8 cellular contexts compared by ENCODE assay signal in genomic region chr17:29778936-29779811, GRCh38.
DNase-seq lines count a peak whose midpoint lies in the region; ATAC-seq and TF ChIP-seq lines count a peak whose summit lies in the region.

No MANE protein-coding gene starts in this region.

- H3K36me3 Mint-ChIP-seq in CD4-positive, alpha-beta T cell (ENCODE audit: low read depth) = peaks cover 6% of the 10 kb centered on the region
- H3K36me3 Mint-ChIP-seq in H9 (ENCODE audit: insufficient read depth in 1 of 3, low read depth in 3 of 3) = peaks cover 0 to 1% (median 0%) of the 10 kb centered on the region in 3 experiments; a peak in 3 of 7 replicates

- POLR2A ChIA-PET in CD4-positive, alpha-beta T cell (lab: Charles Lee) = interaction anchor here (0.6 to 3.6 kb wide), 8 partner anchors 16 to 211 kb away, joined by 3 to 25 read pairs (median 4); partner anchors contain the start of gene TP53I13

- H3K23me2 ChIP-seq in H9 (ENCODE audit: insufficient read length, low read depth, low read length, poor library complexity, severe bottlenecking) = no peaks in the 10 kb centered on the region

- no peak overlapping the region for H4K8ac ChIP-seq in H9 (replicated peaks; ENCODE audit: insufficient read length, low read depth, low read length)

- no peak overlapping the region for H2BK20ac ChIP-seq in H9 (ENCODE audit: low read depth, low read length, poor library complexity, severe bottlenecking)

- ATAC-seq in CD4-positive, alpha-beta T cell (ENCODE audit: poor library complexity) = peak; percentile 99
- ATAC-seq in right lobe of liver (peak; percentile 91 to 98 (median 95)), GM18868 (IDR thresholded peaks at IDR 0.05; ENCODE audit: unreplicated experiment) (no peak)

- H3K79me1 ChIP-seq in H9 (ENCODE audit: insufficient read depth, low read depth, low read length, poor library complexity, severe bottlenecking) = no peaks in the 10 kb centered on the region

- H3K4me3 ChIP-seq in choroid plexus epithelial cell (ENCODE audit: low read depth, low read length) (no peak overlapping the region), right lobe of liver (no peak overlapping the region)

- H3K18ac ChIP-seq in H9 (ENCODE audit: insufficient read length, low read depth, low read length) = no peak overlapping the region

- no peak overlapping the region for H3K23ac ChIP-seq in H9 (ENCODE audit: insufficient read length, low read depth, low read length)

- CTCF ChIA-PET in CD4-positive, alpha-beta T cell (lab: Charles Lee) = interaction anchor here (0.7 to 3.3 kb wide), 30 partner anchors 9 to 199 kb away, joined by 3 to 31 read pairs (median 5); no protein-coding TSS in a partner anchor

- H3K4me1 Mint-ChIP-seq in CD4-positive, alpha-beta T cell (ENCODE audit: low read depth) = peaks cover 9% of the 10 kb centered on the region
- no peaks in the 10 kb centered on the region for H3K4me1 Mint-ChIP-seq in H9

- no peak overlapping the region for H4K91ac ChIP-seq in H9 (ENCODE audit: insufficient read length, low read depth, low read length)

- H3K4ac ChIP-seq in H9 (ENCODE audit: low read depth, low read length) = no peak overlapping the region

- H3K56ac ChIP-seq in H9 (ENCODE audit: insufficient read length, low read depth, low read length) = no peak overlapping the region

- no peak overlapping the region for H2AFZ ChIP-seq in H9 (ENCODE audit: low read length)

- H4K20me1 ChIP-seq in H9 (ENCODE audit: control insufficient read depth, insufficient read depth, insufficient read length) = no peaks in the 10 kb centered on the region

- H2BK120ac ChIP-seq in H9 (ENCODE audit: low read depth, low read length, poor library complexity, severe bottlenecking) = no peak overlapping the region

- H3K4me1 ChIP-seq in H9 (ENCODE audit: insufficient read depth, low read length) (no peaks in the 10 kb centered on the region), right lobe of liver (no peaks in the 10 kb centered on the region)

- no peak overlapping the region for H2BK5ac ChIP-seq in H9 (ENCODE audit: insufficient read length, low read length)

- no peak overlapping the region for H3K9ac ChIP-seq in H9 (ENCODE audit: extremely low read depth, insufficient read length, low read length)

- peaks cover 0 to 2% (median 0%) of the 10 kb centered on the region in 4 donors for H3K36me3 ChIP-seq in right lobe of liver

- H3K4me3 Mint-ChIP-seq in CD4-positive, alpha-beta T cell = no peak overlapping the region
- no peak overlapping the region for H3K4me3 Mint-ChIP-seq in H9

- H2BK15ac ChIP-seq in H9 (ENCODE audit: low read depth, low read length) = no peak overlapping the region

- no CpG with 5 or more reads among the region's 8 CpGs for WGBS in H9 (ENCODE audit: extremely low coverage, insufficient read length, low lambda C conversion rate)
- WGBS in right lobe of liver (ENCODE audit: insufficient coverage, low coverage, low lambda C conversion rate, missing lambda C conversion rate) = 52% methylated on average over 7 of the region's 8 CpGs

- H4K5ac ChIP-seq in H9 (ENCODE audit: insufficient read length, low read depth, low read length) = no peak overlapping the region

- H3K27ac ChIP-seq in CD4-positive, alpha-beta T cell (ENCODE audit: low read depth, low read length) = no peak overlapping the region
- H3K27ac ChIP-seq in H9 (ENCODE audit: insufficient read length, low read depth, low read length) (no peak overlapping the region), right lobe of liver (no peak overlapping the region)

- intact Hi-C loops in CD4-positive, alpha-beta T cell (cut with DNase I, micrococcal nuclease) = loop anchor here (1.0 to 2.0 kb wide), 6 partner anchors 18 to 199 kb away; no protein-coding TSS in a partner anchor
- intact Hi-C loops in right lobe of liver (cut with DNase I) = loop anchor here (10.0 kb wide), 1 partner anchor 154 kb away; the partner anchor contains the start of gene CORO6 (in 2 of the 2)

- H2BK12ac ChIP-seq in H9 (ENCODE audit: insufficient read length, low read depth, low read length) = no peak overlapping the region

- H2AK5ac ChIP-seq in H9 (ENCODE audit: insufficient read length, low read length) = no peak overlapping the region

- no peak overlapping the region for H3K4me2 ChIP-seq in H9 (ENCODE audit: insufficient read depth, insufficient read length, low read length)

- no peaks in the 10 kb centered on the region for H3K9me3 Mint-ChIP-seq in CD4-positive, alpha-beta T cell
- H3K9me3 Mint-ChIP-seq in H9 = no peaks in the 10 kb centered on the region; a peak in 1 of 5 replicates

- no peak for TF ChIP-seq POLR2A in right lobe of liver (IDR thresholded peaks at IDR 0.05)

- H3K27me3 Mint-ChIP-seq in CD4-positive, alpha-beta T cell = no peaks in the 10 kb centered on the region
- H3K27me3 Mint-ChIP-seq in H9 (ENCODE audit: low read depth) = no peaks in the 10 kb centered on the region

- no peak overlapping the region for H3T11ph ChIP-seq in H9 (ENCODE audit: low read length)

- DNase-seq in CD4-positive, alpha-beta T cell = peak; percentile 63 to 86 (median 78)
- DNase-seq in H9 = peak; percentile 61
- peak; percentile 51 to 84 for DNase-seq in NCI-H524 (lab: John Stamatoyannopoulos, UW)
- DNase-seq in activated CD4-positive, alpha-beta T cell treated with anti-CD3 and anti-CD28 coated beads for 4 hours = peak; percentile 76 to 88
- peak; percentile 77 for DNase-seq in choroid plexus epithelial cell (ENCODE audit: low read depth)
- DNase-seq in right lobe of liver = peak; percentile 50 to 67 (median 60)
- DNase-seq in stimulated activated CD4-positive, alpha-beta T cell treated with anti-CD3 and anti-CD28 coated beads, TNF-alpha, amount 100 ng/mL, for 48 hours (ENCODE audit: low read depth in 3 of 3) = peak; percentile 62 to 67 (median 64)

- H3K27me3 ChIP-seq in CD4-positive, alpha-beta T cell (ENCODE audit: control insufficient read depth, insufficient read depth, low read length) = no peaks in the 10 kb centered on the region
- H3K27me3 ChIP-seq in H9 (ENCODE audit: insufficient read depth, low read length) = no peaks in the 10 kb centered on the region
- H3K27me3 ChIP-seq in right lobe of liver = no peaks in the 10 kb centered on the region

- no peak overlapping the region for H3K14ac ChIP-seq in H9 (ENCODE audit: insufficient read depth, low read length)

- no peaks in the 10 kb centered on the region for H3K79me2 ChIP-seq in H9 (ENCODE audit: insufficient read depth, low read length)

- no peaks in the 10 kb centered on the region for H3K9me3 ChIP-seq in CD4-positive, alpha-beta T cell (ENCODE audit: control insufficient read depth, low read length)
- H3K9me3 ChIP-seq in H9 (ENCODE audit: control insufficient read depth, low read depth, low read length) (no peaks in the 10 kb centered on the region), right lobe of liver (no peaks in the 10 kb centered on the region)

- no peak overlapping the region for H3K27ac Mint-ChIP-seq in CD4-positive, alpha-beta T cell
- peak overlapping the region in 1 of 3 experiments; percentile 40; a peak in 1 of 7 replicates for H3K27ac Mint-ChIP-seq in H9

- peak; percentile 87 for TF ChIP-seq CTCF in CD4-positive, alpha-beta T cell (IDR thresholded peaks at IDR 0.05)
- TF ChIP-seq CTCF in H9 (conservative IDR thresholded peaks at IDR 0.05) (peak; percentile 80), choroid plexus epithelial cell (conservative IDR thresholded peaks at IDR 0.05; ENCODE audit: low read depth, low read length) (peak; percentile 82), right lobe of liver (IDR thresholded peaks at IDR 0.05) (peak; percentile 71 to 78 (median 74))
